In the genomic region with DNA sequence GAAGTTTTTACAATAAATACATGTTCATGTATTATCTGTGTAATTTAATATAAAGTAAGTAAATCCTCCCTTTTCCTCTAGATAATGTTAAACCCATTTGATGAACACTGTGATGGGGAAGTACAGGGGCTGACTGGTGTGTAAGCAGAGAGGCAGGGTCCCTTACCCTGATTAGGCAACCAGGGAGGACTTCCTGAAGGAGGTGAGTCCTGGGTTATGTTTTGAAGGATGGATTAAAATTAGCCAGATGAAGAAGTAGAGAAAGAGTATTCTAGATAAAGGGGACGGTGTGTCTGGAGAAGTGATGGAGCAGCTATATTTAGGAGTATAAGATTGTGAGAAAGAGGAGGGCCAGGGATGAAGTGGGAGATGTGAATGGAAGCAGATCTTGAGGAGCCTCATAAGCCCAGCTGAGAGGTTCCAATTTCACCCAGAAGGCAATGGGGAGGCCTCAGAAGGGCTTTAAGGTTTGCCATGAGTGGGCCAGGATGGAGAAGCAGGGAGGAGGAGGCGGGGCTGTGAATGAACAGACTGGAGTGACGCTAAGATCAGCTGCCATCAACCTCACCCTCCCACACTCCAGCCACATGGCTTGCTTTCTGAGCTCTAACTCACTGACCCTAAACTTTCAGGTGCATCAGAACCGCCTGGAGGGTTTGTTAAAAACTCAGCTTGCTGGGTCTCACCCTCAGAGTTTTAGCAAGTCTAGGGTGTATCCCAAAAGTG, we compare ENCODE assay signal across 12 cellular contexts. TPM values are rescaled to one million over a fixed set of nuclear protein-coding genes. Genes with fewer than 3 reads are reported as not detected.
DNase-seq lines count a peak whose midpoint lies in the region; ATAC-seq and TF ChIP-seq lines count a peak whose summit lies in the region.
"Had no signal": no experiment of that assay in that cellular context is flagged by ENCODE, and none has a peak within 500 bp of the region (broad histone marks: within the 10 kb centered on the region; RNA-seq: fewer than 3 reads in every experiment).

No MANE protein-coding gene starts in this region.

- no peaks in the 10 kb centered on the region for H3K36me3 Mint-ChIP-seq in activated naive CD4-positive, alpha-beta T cell treated with anti-CD3 and anti-CD28 coated beads, Interleukin-2, amount 50 U/mL, for 72 hours
- H3K36me3 Mint-ChIP-seq in activated naive CD8-positive, alpha-beta T cell treated with anti-CD3 and anti-CD28 coated beads, Interleukin-2, amount 10 ng/mL, durations not matched to agents 7 days and 5 days = no peaks in the 10 kb centered on the region
- no peaks in the 10 kb centered on the region for H3K36me3 Mint-ChIP-seq in type B pancreatic cell

- no peak for TF ChIP-seq CTCF in type B pancreatic cell (conservative IDR thresholded peaks at IDR 0.05)

- peaks cover 53% of the 10 kb centered on the region for H3K4me1 Mint-ChIP-seq in activated naive CD8-positive, alpha-beta T cell treated with anti-CD3 and anti-CD28 coated beads, Interleukin-2, amount 10 ng/mL, durations not matched to agents 7 days and 5 days
- H3K4me1 Mint-ChIP-seq in type B pancreatic cell (ENCODE audit: unreplicated experiment) = peaks cover 59% of the 10 kb centered on the region

- ATAC-seq in activated naive CD4-positive, alpha-beta T cell treated with anti-CD3 and anti-CD28 coated beads, Interleukin-2, amount 50 U/mL, for 72 hours = peak; percentile 63 to 65
- ATAC-seq in HG02798 (IDR thresholded peaks at IDR 0.05; ENCODE audit: poor library complexity, unreplicated experiment) = peak; percentile 46
- no peak for ATAC-seq in activated naive CD8-positive, alpha-beta T cell treated with anti-CD3 and anti-CD28 coated beads, Interleukin-2, amount 10 ng/mL, durations not matched to agents 7 days and 5 days (ENCODE audit: low read depth)
- no peak for ATAC-seq in GM19035 (IDR thresholded peaks at IDR 0.05; ENCODE audit: unreplicated experiment)
- ATAC-seq in GM19395 (IDR thresholded peaks at IDR 0.05; ENCODE audit: unreplicated experiment) = no peak
- ATAC-seq: left cardiac atrium had no signal

- H3K27me3 Mint-ChIP-seq in activated naive CD8-positive, alpha-beta T cell treated with anti-CD3 and anti-CD28 coated beads, Interleukin-2, amount 10 ng/mL, durations not matched to agents 7 days and 5 days = no peaks in the 10 kb centered on the region
- H3K27me3 Mint-ChIP-seq in type B pancreatic cell = no peaks in the 10 kb centered on the region

- H3K27ac Mint-ChIP-seq in activated naive CD4-positive, alpha-beta T cell treated with anti-CD3 and anti-CD28 coated beads, Interleukin-2, amount 50 U/mL, for 72 hours = peak overlapping the region; percentile 78 to 97
- H3K27ac Mint-ChIP-seq in activated naive CD8-positive, alpha-beta T cell treated with anti-CD3 and anti-CD28 coated beads, Interleukin-2, amount 10 ng/mL, durations not matched to agents 7 days and 5 days = peak overlapping the region; percentile 68
- H3K27ac Mint-ChIP-seq in type B pancreatic cell = no peak overlapping the region
- H3K27ac Mint-ChIP-seq: activated naive CD4-positive, alpha-beta T cell treated with anti-CD3 and anti-CD28 coated beads, Interleukin-2, amount 10 ng/mL, durations not matched to agents 7 days and 5 days had no signal

- H3K9me3 Mint-ChIP-seq in activated naive CD4-positive, alpha-beta T cell treated with anti-CD3 and anti-CD28 coated beads, Interleukin-2, amount 50 U/mL, for 72 hours = no peaks in the 10 kb centered on the region
- no peaks in the 10 kb centered on the region for H3K9me3 Mint-ChIP-seq in activated naive CD8-positive, alpha-beta T cell treated with anti-CD3 and anti-CD28 coated beads, Interleukin-2, amount 10 ng/mL, durations not matched to agents 7 days and 5 days
- H3K9me3 Mint-ChIP-seq in type B pancreatic cell = no peaks in the 10 kb centered on the region
- H3K9me3 Mint-ChIP-seq: activated naive CD4-positive, alpha-beta T cell treated with anti-CD3 and anti-CD28 coated beads, Interleukin-2, amount 10 ng/mL, durations not matched to agents 7 days and 5 days had no signal

- POLR2A ChIA-PET in activated naive CD8-positive, alpha-beta T cell treated with anti-CD3 and anti-CD28 coated beads, Interleukin-2, amount 10 ng/mL, durations not matched to agents 7 days and 5 days (lab: Charles Lee) = interaction anchor here (1.0 to 6.2 kb wide), 5 partner anchors 9 to 30 kb away, joined by 7 to 74 read pairs (median 20); no protein-coding TSS in a partner anchor

- peak in 1 of 2 donors; percentile 68 for DNase-seq in activated naive CD4-positive, alpha-beta T cell treated with anti-CD3 and anti-CD28 coated beads, Interleukin-2, amount 50 U/mL, for 72 hours (ENCODE audit: low spot score in 2 of 2)
- no peak for DNase-seq in activated naive CD4-positive, alpha-beta T cell treated with Interleukin-2 at 50 U/mL for 16 hours
- no peak for DNase-seq in activated naive CD8-positive, alpha-beta T cell treated with anti-CD3 and anti-CD28 coated beads, Interleukin-2, amount 10 ng/mL, durations not matched to agents 7 days and 5 days
- peak; percentile 81 for DNase-seq in stimulated activated CD8-positive, alpha-beta memory T cell treated with anti-CD3 and anti-CD28 coated beads, Interleukin-4, amount 100 ng/mL, for 48 hours
- no peak for DNase-seq in type B pancreatic cell (ENCODE audit: extremely low spot score, unreplicated experiment)
- DNase-seq: activated naive CD4-positive, alpha-beta T cell treated with anti-CD3 and anti-CD28 coated beads, Interleukin-2, amount 10 ng/mL, durations not matched to agents 7 days and 5 days; left cardiac atrium; SJCRH30; tibial artery had no signal

- H3K4me3 Mint-ChIP-seq in activated naive CD8-positive, alpha-beta T cell treated with anti-CD3 and anti-CD28 coated beads, Interleukin-2, amount 10 ng/mL, durations not matched to agents 7 days and 5 days = no peak overlapping the region
- no peak overlapping the region for H3K4me3 Mint-ChIP-seq in type B pancreatic cell
- H3K4me3 Mint-ChIP-seq: activated naive CD4-positive, alpha-beta T cell treated with anti-CD3 and anti-CD28 coated beads, Interleukin-2, amount 10 ng/mL, durations not matched to agents 7 days and 5 days had no signal

RNA-seq across cellular contexts. Expression of a gene that starts 30.9 kb away (rescaled TPM):
- total RNA-seq in activated naive CD4-positive, alpha-beta T cell treated with anti-CD3 and anti-CD28 coated beads, Interleukin-2, amount 50 U/mL, for 72 hours = 100 to 1,000 TPM in 1 of 2 donors, 10 to 100 TPM in 1; 31.5 to 290 TPM
- total RNA-seq in activated naive CD8-positive, alpha-beta T cell treated with anti-CD3 and anti-CD28 coated beads, Interleukin-2, amount 10 ng/mL, durations not matched to agents 7 days and 5 days = 10 to 100 TPM; 44.0 to 51.1 TPM
- total RNA-seq in type B pancreatic cell (ENCODE audit: low replicate concordance) = 240 and 495 TPM in 2 replicates

RNA-seq across cellular contexts. Expression of a gene that starts 59.2 kb away (rescaled TPM):
- 10 to 100 TPM; 19.3 to 23.2 TPM for total RNA-seq in activated naive CD4-positive, alpha-beta T cell treated with anti-CD3 and anti-CD28 coated beads, Interleukin-2, amount 50 U/mL, for 72 hours
- 10 to 100 TPM; 44.2 to 45.1 TPM for total RNA-seq in activated naive CD8-positive, alpha-beta T cell treated with anti-CD3 and anti-CD28 coated beads, Interleukin-2, amount 10 ng/mL, durations not matched to agents 7 days and 5 days
- total RNA-seq in type B pancreatic cell (ENCODE audit: low replicate concordance) = 8.4 and 9.4 TPM in 2 replicates

Comparison
In these comparisons a context has a peak if more than half of its experiments do, and no peak if none do; other contexts are left out.
1. ATAC-seq: peak in activated naive CD4-positive, alpha-beta T cell treated with anti-CD3 and anti-CD28 coated beads, Interleukin-2, amount 50 U/mL, for 72 hours (2 of 2) and HG02798 (single experiment); none in activated naive CD8-positive, alpha-beta T cell treated with anti-CD3 and anti-CD28 coated beads, Interleukin-2, amount 10 ng/mL, durations not matched to agents 7 days and 5 days (single experiment), GM19035 (single experiment) and GM19395 (single experiment).